ENCODE assay signal across 2 cellular contexts in genomic region chr6:15355683-15356099, GRCh38.
TF ChIP-seq lines count a peak whose summit lies in the region.

No MANE protein-coding gene starts in this region.

TF ChIP-seq in GM23338, 12 proteins besides CTCF, POLR2A, EP300 and RAD21 (continued from another document):
- TF ChIP-seq CREB1 (CRISPR knock-in tag; IDR thresholded peaks at IDR 0.05; ENCODE audit: low read depth), result no peak
- no peak for TF ChIP-seq POLR2AphosphoS5 (IDR thresholded peaks at IDR 0.05; ENCODE audit: low read depth)
- TF ChIP-seq NANOG (IDR thresholded peaks at IDR 0.05; ENCODE audit: borderline replicate concordance), result no peak

TF ChIP-seq in GM12878, 131 proteins besides CTCF, POLR2A, EP300 and RAD21 (continued from another document and continues in another):
- TF ChIP-seq REST (IDR thresholded peaks at IDR 0.05; ENCODE audit: low read depth, low read length) (no peak), RBBP5 (conservative IDR thresholded peaks at IDR 0.05) (no peak), ZNF207 (IDR thresholded peaks at IDR 0.05; ENCODE audit: borderline replicate concordance) (no peak), NKRF (conservative IDR thresholded peaks at IDR 0.05) (no peak), ZNF217 (IDR thresholded peaks at IDR 0.05) (no peak), FOXM1 (IDR thresholded peaks at IDR 0.05; ENCODE audit: low read depth, low read length) (peak; percentile 48; the same call in 1 of the 2 replicates), POU2F2 (IDR thresholded peaks at IDR 0.05; ENCODE audit: borderline replicate concordance, low read depth, low read length) (no peak), CBX3 (IDR thresholded peaks at IDR 0.05; ENCODE audit: borderline replicate concordance, low read depth) (no peak), TBL1XR1 (IDR thresholded peaks at IDR 0.05; ENCODE audit: low read depth, low read length) (no peak), GABPA (IDR thresholded peaks at IDR 0.05; ENCODE audit: low read depth) (no peak), PML (IDR thresholded peaks at IDR 0.05; ENCODE audit: low read length) (no peak), KAT2A (conservative IDR thresholded peaks at IDR 0.05; ENCODE audit: control insufficient read depth, low read depth, low read length) (no peak), TCF12 (IDR thresholded peaks at IDR 0.05; ENCODE audit: low read depth, low read length) (no peak), PRDM15 (CRISPR knock-in tag; IDR thresholded peaks at IDR 0.05) (no peak), SRF (IDR thresholded peaks at IDR 0.05; ENCODE audit: low read depth in 2 of 2, low read length in 2 of 2) (no peak), ZBTB33 (IDR thresholded peaks at IDR 0.05) (no peak), FOXK2 (IDR thresholded peaks at IDR 0.05) (no peak), YBX1 (IDR thresholded peaks at IDR 0.05) (no peak), PAX5 (IDR thresholded peaks at IDR 0.05; ENCODE audit: borderline replicate concordance, low read depth, low read length) (peak; percentile 82; the same call in 1 of the 2 replicates), IKZF1 (conservative IDR thresholded peaks at IDR 0.05) (peak; percentile 53; the same call in 1 of the 2 replicates), BCL11A (IDR thresholded peaks at IDR 0.05; ENCODE audit: low read depth, low read length) (no peak), TCF3 (IDR thresholded peaks at IDR 0.05; ENCODE audit: borderline replicate concordance, insufficient read depth, low read depth, low read length) (no peak), SIX5 (IDR thresholded peaks at IDR 0.05; ENCODE audit: low read depth, low read length, severe bottlenecking) (no peak), ZNF592 (IDR thresholded peaks at IDR 0.05) (no peak), BCLAF1 (IDR thresholded peaks at IDR 0.05) (no peak), ZBTB4 (CRISPR knock-in tag; IDR thresholded peaks at IDR 0.05) (no peak), TARDBP (IDR thresholded peaks at IDR 0.05; ENCODE audit: borderline replicate concordance) (no peak), ATF2 (IDR thresholded peaks at IDR 0.05; ENCODE audit: low read length) (0 out of 2 replicates have a peak, but pooled peaks have one; percentile 16), BHLHE40 (IDR thresholded peaks at IDR 0.05; ENCODE audit: borderline replicate concordance in 1 of 2, low read depth in 2 of 2, low read length in 1 of 2) (peak in 1 of 2 experiments; percentile 26; a peak in 1 of 4 replicates), SMC3 (IDR thresholded peaks at IDR 0.05; ENCODE audit: borderline replicate concordance, low read length) (no peak), CHD4 (IDR thresholded peaks at IDR 0.05) (no peak), CREM (IDR thresholded peaks at IDR 0.05; ENCODE audit: low read depth) (no peak)
